Comparison of ENCODE assay signal across 34 cellular contexts in genomic region chr10:11392776-11393175, GRCh38.
"Had no signal": no experiment of that assay in that cellular context is flagged by ENCODE, and none has a peak within 500 bp of the region (broad histone marks: within the 10 kb centered on the region; RNA-seq: fewer than 3 reads in every experiment).

No MANE protein-coding gene starts in this region.

- ATAC-seq: activated CD8-positive, alpha-beta T cell treated with anti-CD3 and anti-CD28 coated beads for 36 hours; activated naive CD8-positive, alpha-beta T cell treated with anti-CD3 and anti-CD28 coated beads, Interleukin-2, amount 50 U/mL, for 24 hours; activated T-cell treated with anti-CD3 and anti-CD28 coated beads, Interleukin-2, amount 50 U/mL, for 4 hours; activated T-cell treated with anti-CD3 and anti-CD28 coated beads, Interleukin-2, amount 50 U/mL, for 72 hours; activated T-helper 17 cell treated with anti-CD3 and anti-CD28 coated beads, Interleukin-2, amount 50 U/mL, for 72 hours had no signal

- H3K4me1 Mint-ChIP-seq: activated B cell treated with CpG ODN at 0.5 μM for 24 hours; activated CD4-positive, alpha-beta T cell treated with anti-CD3 and anti-CD28 coated beads, Interleukin-2, amount 10 ng/mL, durations not matched to agents 24 days and 14 days; activated naive CD4-positive, alpha-beta T cell treated with anti-CD3 and anti-CD28 coated beads, Interleukin-2, amount 10 ng/mL, durations not matched to agents 7 days and 5 days; activated naive CD4-positive, alpha-beta T cell treated with anti-CD3 and anti-CD28 coated beads, Interleukin-2, amount 50 U/mL, for 24 hours; activated naive CD8-positive, alpha-beta T cell treated with anti-CD3 and anti-CD28 coated beads, Interleukin-2, amount 10 ng/mL, durations not matched to agents 7 days and 5 days; activated naive CD8-positive, alpha-beta T cell treated with anti-CD3 and anti-CD28 coated beads, Interleukin-2, amount 50 U/mL, for 24 hours; activated T-helper 17 cell treated with anti-CD3 and anti-CD28 coated beads, Interleukin-2, amount 50 U/mL, for 72 hours had no signal

- H3K27me3 ChIP-seq: ascending aorta, cardiac muscle cell had no signal

- H3K36me3 ChIP-seq: ascending aorta, cardiac muscle cell had no signal

- H3K27ac ChIP-seq: ascending aorta, cardiac muscle cell, VCaP had no signal

- H3K27ac Mint-ChIP-seq: activated B cell treated with CpG ODN at 0.5 μM for 24 hours; activated CD4-positive, alpha-beta memory T cell treated with anti-CD3 and anti-CD28 coated beads for 36 hours; activated CD4-positive, alpha-beta T cell treated with anti-CD3 and anti-CD28 coated beads, Interleukin-2, amount 10 ng/mL, durations not matched to agents 24 days and 14 days; activated CD8-positive, alpha-beta T cell treated with anti-CD3 and anti-CD28 coated beads for 36 hours; activated naive CD4-positive, alpha-beta T cell treated with anti-CD3 and anti-CD28 coated beads, Interleukin-2, amount 10 ng/mL, durations not matched to agents 7 days and 5 days; activated naive CD4-positive, alpha-beta T cell treated with anti-CD3 and anti-CD28 coated beads, Interleukin-2, amount 50 U/mL, for 24 hours; activated naive CD8-positive, alpha-beta T cell; activated naive CD8-positive, alpha-beta T cell treated with anti-CD3 and anti-CD28 coated beads, Interleukin-2, amount 10 ng/mL, durations not matched to agents 7 days and 5 days; activated naive CD8-positive, alpha-beta T cell treated with anti-CD3 and anti-CD28 coated beads, Interleukin-2, amount 50 U/mL, for 24 hours; activated T-cell treated with anti-CD3 and anti-CD28 coated beads, Interleukin-2, amount 50 U/mL, for 72 hours; activated T-helper 1 cell treated with anti-CD3 and anti-CD28 coated beads, Interleukin-12 subunit alpha, Interleukin-12 subunit beta, Interleukin-2, Interleukin-4 antibody, amounts not matched to agents 30 ng/mL and 10 ng/mL and 1 ng/mL, durations not matched to agents 14 hours and 24 hours and 36 hours; activated T-helper 17 cell treated with anti-CD3 and anti-CD28 coated beads, Interleukin-2, amount 50 U/mL, for 72 hours; T-helper 1 cell treated with Interleukin-12 subunit alpha and Interleukin-12 subunit beta and Interleukin-4 antibody, amounts not matched to agents 30 μg/mL and 1 μg/mL, for 36 hours; T-helper 2 cell treated with Interferon-gamma antibody and Interleukin-4, amounts not matched to agents 5 μg/mL and 100 μg/mL, for 36 hours had no signal

- H3K27me3 Mint-ChIP-seq: activated B cell treated with CpG ODN at 0.5 μM for 24 hours; activated CD4-positive, alpha-beta memory T cell treated with anti-CD3 and anti-CD28 coated beads for 36 hours; activated CD8-positive, alpha-beta T cell treated with anti-CD3 and anti-CD28 coated beads for 36 hours; activated naive CD4-positive, alpha-beta T cell treated with anti-CD3 and anti-CD28 coated beads, Interleukin-2, amount 50 U/mL, for 24 hours; activated naive CD8-positive, alpha-beta T cell; activated naive CD8-positive, alpha-beta T cell treated with anti-CD3 and anti-CD28 coated beads, Interleukin-2, amount 10 ng/mL, durations not matched to agents 7 days and 5 days; activated naive CD8-positive, alpha-beta T cell treated with anti-CD3 and anti-CD28 coated beads, Interleukin-2, amount 50 U/mL, for 24 hours; activated T-helper 17 cell treated with anti-CD3 and anti-CD28 coated beads, Interleukin-2, amount 50 U/mL, for 72 hours had no signal

- H3K4me3 Mint-ChIP-seq: activated B cell treated with CpG ODN at 0.5 μM for 24 hours; activated CD4-positive, alpha-beta memory T cell treated with anti-CD3 and anti-CD28 coated beads for 36 hours; activated CD4-positive, alpha-beta T cell treated with anti-CD3 and anti-CD28 coated beads, Interleukin-2, amount 10 ng/mL, durations not matched to agents 24 days and 14 days; activated CD8-positive, alpha-beta T cell treated with anti-CD3 and anti-CD28 coated beads for 36 hours; activated naive CD4-positive, alpha-beta T cell treated with anti-CD3 and anti-CD28 coated beads, Interleukin-2, amount 10 ng/mL, durations not matched to agents 7 days and 5 days; activated naive CD4-positive, alpha-beta T cell treated with anti-CD3 and anti-CD28 coated beads, Interleukin-2, amount 50 U/mL, for 24 hours; activated naive CD8-positive, alpha-beta T cell; activated naive CD8-positive, alpha-beta T cell treated with anti-CD3 and anti-CD28 coated beads, Interleukin-2, amount 10 ng/mL, durations not matched to agents 7 days and 5 days; activated naive CD8-positive, alpha-beta T cell treated with anti-CD3 and anti-CD28 coated beads, Interleukin-2, amount 50 U/mL, for 24 hours; activated T-cell treated with anti-CD3 and anti-CD28 coated beads, Interleukin-2, amount 50 U/mL, for 4 hours; activated T-cell treated with anti-CD3 and anti-CD28 coated beads, Interleukin-2, amount 50 U/mL, for 72 hours; activated T-helper 1 cell treated with anti-CD3 and anti-CD28 coated beads, Interleukin-12 subunit alpha, Interleukin-12 subunit beta, Interleukin-2, Interleukin-4 antibody, amounts not matched to agents 30 ng/mL and 10 ng/mL and 1 ng/mL, durations not matched to agents 14 hours and 24 hours and 36 hours; activated T-helper 17 cell treated with anti-CD3 and anti-CD28 coated beads, Interleukin-2, amount 50 U/mL, for 72 hours; brain; T-helper 1 cell treated with Interleukin-12 subunit alpha and Interleukin-12 subunit beta and Interleukin-4 antibody, amounts not matched to agents 30 μg/mL and 1 μg/mL, for 36 hours; T-helper 2 cell treated with Interferon-gamma antibody and Interleukin-4, amounts not matched to agents 5 μg/mL and 100 μg/mL, for 36 hours had no signal

- DNase-seq: activated B cell treated with CpG ODN at 0.5 μM for 24 hours; activated CD4-positive, alpha-beta memory T cell treated with anti-CD3 and anti-CD28 coated beads for 36 hours; activated CD4-positive, alpha-beta T cell treated with anti-CD3 and anti-CD28 coated beads for 4 hours; activated CD4-positive, alpha-beta T cell treated with anti-CD3 and anti-CD28 coated beads, Interleukin-2, amount 10 ng/mL, durations not matched to agents 24 days and 14 days; activated CD4-positive, alpha-beta T cell treated with anti-CD3 and anti-CD28 coated beads, Interleukin-2, amount 50 U/mL, for 1 hour; activated CD4-positive, alpha-beta T cell treated with anti-CD3 and anti-CD28 coated beads, Interleukin-2, amount 50 U/mL, for 4 hours; activated CD4-positive, CD25-positive, alpha-beta regulatory T cell treated with anti-CD3 and anti-CD28 coated beads, Interleukin-2, amount 50 U/mL, for 72 hours; activated CD8-positive, alpha-beta memory T cell treated with anti-CD3 and anti-CD28 coated beads, Interleukin-2, amount 50 U/mL, for 4 hours; activated CD8-positive, alpha-beta T cell treated with anti-CD3 and anti-CD28 coated beads for 36 hours; activated gamma-delta T cell; activated naive CD4-positive, alpha-beta T cell treated with anti-CD3 and anti-CD28 coated beads, Interleukin-2, amount 10 ng/mL, durations not matched to agents 7 days and 5 days; activated naive CD4-positive, alpha-beta T cell treated with Interleukin-2 at 50 U/mL for 16 hours; activated naive CD8-positive, alpha-beta T cell treated with anti-CD3 and anti-CD28 coated beads, Interleukin-2, amount 10 ng/mL, durations not matched to agents 7 days and 5 days; activated naive CD8-positive, alpha-beta T cell treated with anti-CD3 and anti-CD28 coated beads, Interleukin-2, amount 50 U/mL, for 24 hours; activated T-cell treated with anti-CD3 and anti-CD28 coated beads for 4 hours; activated T-cell treated with anti-CD3 and anti-CD28 coated beads, Interleukin-2, amount 50 U/mL, for 1 hour; activated T-cell treated with anti-CD3 and anti-CD28 coated beads, Interleukin-2, amount 50 U/mL, for 4 hours; activated T-cell treated with anti-CD3 and anti-CD28 coated beads, Interleukin-2, amount 50 U/mL, for 72 hours; amygdala; anterior cingulate cortex; caudate nucleus; T-helper 1 cell; T-helper 2 cell; T-helper 9 cell had no signal

- H3K9me3 Mint-ChIP-seq: activated B cell treated with CpG ODN at 0.5 μM for 24 hours; activated CD4-positive, alpha-beta memory T cell treated with anti-CD3 and anti-CD28 coated beads for 36 hours; activated CD4-positive, alpha-beta T cell treated with anti-CD3 and anti-CD28 coated beads, Interleukin-2, amount 10 ng/mL, durations not matched to agents 24 days and 14 days; activated CD8-positive, alpha-beta T cell treated with anti-CD3 and anti-CD28 coated beads for 36 hours; activated naive CD4-positive, alpha-beta T cell treated with anti-CD3 and anti-CD28 coated beads, Interleukin-2, amount 10 ng/mL, durations not matched to agents 7 days and 5 days; activated naive CD4-positive, alpha-beta T cell treated with anti-CD3 and anti-CD28 coated beads, Interleukin-2, amount 50 U/mL, for 24 hours; activated naive CD8-positive, alpha-beta T cell treated with anti-CD3 and anti-CD28 coated beads, Interleukin-2, amount 10 ng/mL, durations not matched to agents 7 days and 5 days; activated naive CD8-positive, alpha-beta T cell treated with anti-CD3 and anti-CD28 coated beads, Interleukin-2, amount 50 U/mL, for 24 hours; activated T-cell treated with anti-CD3 and anti-CD28 coated beads, Interleukin-2, amount 50 U/mL, for 4 hours; activated T-cell treated with anti-CD3 and anti-CD28 coated beads, Interleukin-2, amount 50 U/mL, for 72 hours; activated T-helper 1 cell treated with anti-CD3 and anti-CD28 coated beads, Interleukin-12 subunit alpha, Interleukin-12 subunit beta, Interleukin-2, Interleukin-4 antibody, amounts not matched to agents 30 ng/mL and 10 ng/mL and 1 ng/mL, durations not matched to agents 14 hours and 24 hours and 36 hours; activated T-helper 17 cell treated with anti-CD3 and anti-CD28 coated beads, Interleukin-2, amount 50 U/mL, for 72 hours; T-helper 1 cell treated with Interleukin-12 subunit alpha and Interleukin-12 subunit beta and Interleukin-4 antibody, amounts not matched to agents 30 μg/mL and 1 μg/mL, for 36 hours; T-helper 2 cell treated with Interferon-gamma antibody and Interleukin-4, amounts not matched to agents 5 μg/mL and 100 μg/mL, for 36 hours had no signal

- H3K4me3 ChIP-seq: ascending aorta, cardiac muscle cell had no signal

- H3K4me1 ChIP-seq: ascending aorta had no signal

- H3K9me3 ChIP-seq: ascending aorta had no signal

- H3K36me3 Mint-ChIP-seq: activated CD4-positive, alpha-beta memory T cell treated with anti-CD3 and anti-CD28 coated beads for 36 hours; activated naive CD4-positive, alpha-beta T cell treated with anti-CD3 and anti-CD28 coated beads, Interleukin-2, amount 10 ng/mL, durations not matched to agents 7 days and 5 days; activated naive CD4-positive, alpha-beta T cell treated with anti-CD3 and anti-CD28 coated beads, Interleukin-2, amount 50 U/mL, for 24 hours; activated naive CD8-positive, alpha-beta T cell treated with anti-CD3 and anti-CD28 coated beads, Interleukin-2, amount 10 ng/mL, durations not matched to agents 7 days and 5 days; brain had no signal
